Comparison of ENCODE assay signal across 14 cellular contexts in genomic region chr5:66891184-66891925, GRCh38.
DNase-seq lines count a peak whose midpoint lies in the region; ATAC-seq and TF ChIP-seq lines count a peak whose summit lies in the region.
"Had no signal": no experiment of that assay in that cellular context is flagged by ENCODE, and none has a peak within 500 bp of the region (broad histone marks: within the 10 kb centered on the region; RNA-seq: fewer than 3 reads in every experiment).

No MANE protein-coding gene starts in this region.

- no peaks in the 10 kb centered on the region for H4K20me1 ChIP-seq in GM23338 (replicated peaks; ENCODE audit: insufficient read depth)
- H4K20me1 ChIP-seq: BLaER1 had no signal

- DNase-seq in GM23338 (ENCODE audit: low spot score): peak; percentile 21
- DNase-seq in astrocyte of the hippocampus (ENCODE audit: low read depth, low spot score): peak; percentile 37
- DNase-seq in left cardiac atrium: peak; percentile 41
- peak; percentile 90 to 98 for DNase-seq in trophoblast cell
- no peak for DNase-seq in germinal center (ENCODE audit: low spot score)
- no peak for DNase-seq in pons (ENCODE audit: low spot score)
- DNase-seq in T1000 (lab: John Stamatoyannopoulos, UW): no peak
- no peak for DNase-seq in EL
- DNase-seq: activated CD8-positive, alpha-beta memory T cell treated with anti-CD3 and anti-CD28 coated beads, Interleukin-2, amount 50 U/mL, for 4 hours; activated naive CD8-positive, alpha-beta T cell treated with anti-CD3 and anti-CD28 coated beads, Interleukin-2, amount 50 U/mL, for 24 hours; NCI-H510A; SHP77 treated with DMSO at 0.1 percent for 48 hours had no signal

- ATAC-seq in GM23338 (peak; percentile 73), left cardiac atrium (peak; percentile 59 to 75)
- ATAC-seq: activated naive CD8-positive, alpha-beta T cell treated with anti-CD3 and anti-CD28 coated beads, Interleukin-2, amount 50 U/mL, for 24 hours had no signal

- WGBS in trophoblast cell (ENCODE audit: extremely low coverage, insufficient coverage, insufficient read length): no CpG with 5 or more reads among the region's 3 CpGs

- no peaks in the 10 kb centered on the region for H3K9me3 Mint-ChIP-seq in GM23338
- H3K9me3 Mint-ChIP-seq: activated naive CD8-positive, alpha-beta T cell treated with anti-CD3 and anti-CD28 coated beads, Interleukin-2, amount 50 U/mL, for 24 hours had no signal

- TF ChIP-seq CTCF in GM23338 (conservative IDR thresholded peaks at IDR 0.05; ENCODE audit: low read depth in 2 of 2): no peak

- H3K9me3 ChIP-seq in trophoblast cell (ENCODE audit: insufficient read depth, low read depth, low read length): no peaks in the 10 kb centered on the region
- H3K9me3 ChIP-seq: BLaER1 had no signal

- H3F3A ChIP-seq in GM23338 (replicated peaks; ENCODE audit: low read depth): no peaks in the 10 kb centered on the region

- peak overlapping the region; percentile 59 for H4K12ac ChIP-seq in trophoblast cell (ENCODE audit: low read depth, low read length)

- no peaks in the 10 kb centered on the region for H3K36me3 Mint-ChIP-seq in GM23338 (ENCODE audit: low read depth)

- H3K79me2 ChIP-seq in GM23338 (replicated peaks; ENCODE audit: insufficient read depth) (no peaks in the 10 kb centered on the region), trophoblast cell (ENCODE audit: control insufficient read depth, insufficient read depth, low read length, poor library complexity) (no peaks in the 10 kb centered on the region)

- no peaks in the 10 kb centered on the region for H3K9me2 ChIP-seq in GM23338 (ENCODE audit: insufficient read depth)

- H2BK120ac ChIP-seq in trophoblast cell (ENCODE audit: insufficient read depth, low read length, poor library complexity): peak overlapping the region; percentile 79

- no peak overlapping the region for H3K4me3 Mint-ChIP-seq in GM23338
- H3K4me3 Mint-ChIP-seq: activated naive CD8-positive, alpha-beta T cell treated with anti-CD3 and anti-CD28 coated beads, Interleukin-2, amount 50 U/mL, for 24 hours had no signal

- peaks cover 5% of the 10 kb centered on the region for H3K27me3 Mint-ChIP-seq in GM23338 (ENCODE audit: insufficient read depth, low read depth, poor library complexity)

- no peak overlapping the region for H3K27ac Mint-ChIP-seq in GM23338
- H3K27ac Mint-ChIP-seq: activated naive CD8-positive, alpha-beta T cell treated with anti-CD3 and anti-CD28 coated beads, Interleukin-2, amount 50 U/mL, for 24 hours had no signal

- H4K91ac ChIP-seq in trophoblast cell (ENCODE audit: low read depth, low read length): peak overlapping the region; percentile 92

- H3K23ac ChIP-seq in trophoblast cell (ENCODE audit: low read length): no peak overlapping the region

- H3K4me2 ChIP-seq in GM23338 (no peak overlapping the region), trophoblast cell (ENCODE audit: low read length) (peak overlapping the region; percentile 22)
- H3K4me2 ChIP-seq: BLaER1 had no signal

- H3K4ac ChIP-seq in trophoblast cell (ENCODE audit: low read depth, low read length): peak overlapping the region; percentile 71

- H3K79me1 ChIP-seq in trophoblast cell (ENCODE audit: low read length): peaks cover 14% of the 10 kb centered on the region

- H2AFZ ChIP-seq in GM23338: no peak overlapping the region
- peak overlapping the region; percentile 64 for H2AFZ ChIP-seq in trophoblast cell (ENCODE audit: insufficient read depth, low read length, poor library complexity)

- peak overlapping the region; percentile 80 for H3K14ac ChIP-seq in trophoblast cell (ENCODE audit: low read length)

- H3K36me3 ChIP-seq in GM23338 (ENCODE audit: insufficient read depth) (no peaks in the 10 kb centered on the region), trophoblast cell (ENCODE audit: control insufficient read depth in 1 of 2, insufficient read depth in 2 of 2, low read length in 2 of 2) (no peaks in the 10 kb centered on the region)
- H3K36me3 ChIP-seq: BLaER1 had no signal

- no peak overlapping the region for H3K9ac ChIP-seq in trophoblast cell (ENCODE audit: low read length)
- H3K9ac ChIP-seq: BLaER1 had no signal

- H3K18ac ChIP-seq in trophoblast cell (ENCODE audit: low read length): peak overlapping the region; percentile 54

- H3K4me1 Mint-ChIP-seq in GM23338: peaks cover 22% of the 10 kb centered on the region

- H3K4me3 ChIP-seq in GM23338 (no peak overlapping the region), trophoblast cell (ENCODE audit: low read depth, low read length) (no peak overlapping the region)
- H3K4me3 ChIP-seq: BLaER1 had no signal

- peak overlapping the region; percentile 70 for H4K8ac ChIP-seq in trophoblast cell (ENCODE audit: low read depth, low read length)

- peak overlapping the region; percentile 59 for H2AK5ac ChIP-seq in trophoblast cell (ENCODE audit: low read length)

- peaks cover 6% of the 10 kb centered on the region; the same call in 1 of the 2 replicates for H3K4me1 ChIP-seq in GM23338 (ENCODE audit: insufficient read depth)
- peaks cover 3 to 9% of the 10 kb centered on the region in 2 experiments for H3K4me1 ChIP-seq in trophoblast cell (ENCODE audit: control insufficient read depth in 1 of 2, insufficient read depth in 2 of 2, low read length in 2 of 2)
- H3K4me1 ChIP-seq: BLaER1 had no signal

- H3K27ac ChIP-seq in GM23338 (ENCODE audit: low read depth) (no peak overlapping the region), trophoblast cell (ENCODE audit: low read depth, low read length) (peak overlapping the region; percentile 94)
- H3K27ac ChIP-seq: BLaER1, HL-60 had no signal

- peak overlapping the region; percentile 82 for H2BK12ac ChIP-seq in trophoblast cell (ENCODE audit: low read length)

- intact Hi-C loops in left cardiac atrium (cut with DNase I): no loop called here

- H2BK5ac ChIP-seq in trophoblast cell (ENCODE audit: low read depth, low read length, poor library complexity): peak overlapping the region; percentile 88

- H3K27me3 ChIP-seq in GM23338 (ENCODE audit: insufficient read depth) (no peaks in the 10 kb centered on the region), trophoblast cell (ENCODE audit: insufficient read depth, low read length) (no peaks in the 10 kb centered on the region)
- H3K27me3 ChIP-seq: BLaER1 had no signal

TF ChIP-seq in GM23338, 12 proteins besides CTCF, POLR2A, EP300 and RAD21 (continues in another document):
- TF ChIP-seq ZNF462 (CRISPR knock-in tag; IDR thresholded peaks at IDR 0.05): no peak
- no peak for TF ChIP-seq ZNF331 (CRISPR knock-in tag; IDR thresholded peaks at IDR 0.05; ENCODE audit: low read depth)
- no peak for TF ChIP-seq CREB1 (CRISPR knock-in tag; IDR thresholded peaks at IDR 0.05; ENCODE audit: low read depth)

Comparison
In these comparisons a context has a peak if more than half of its experiments do, and no peak if none do; other contexts are left out.
1. DNase-seq: peak in GM23338 (single experiment), astrocyte of the hippocampus (single experiment), left cardiac atrium (single experiment) and trophoblast cell (2 of 2); none in germinal center (single experiment), pons (single experiment), T1000 (single experiment) and EL (single experiment).